3 cellular contexts compared by ENCODE assay signal in the genomic region with DNA sequence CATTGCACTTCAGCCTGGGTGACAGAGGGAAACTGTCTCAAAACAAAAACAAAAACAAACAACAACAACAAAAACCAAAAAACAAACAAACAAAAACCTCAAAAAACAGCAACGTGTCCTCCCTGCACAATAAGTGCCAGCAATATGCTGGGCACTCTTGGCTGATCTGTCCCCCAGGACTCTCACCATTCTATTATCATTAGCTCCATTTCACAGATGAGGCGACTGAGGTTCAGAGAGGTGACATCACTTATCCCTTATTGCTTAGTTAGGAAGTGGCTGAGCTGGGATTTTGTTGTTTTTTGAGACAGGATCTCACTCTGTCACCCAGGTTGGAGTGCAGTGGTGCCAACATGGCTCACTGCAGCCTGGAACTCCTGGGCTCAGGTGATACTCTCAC.
TF ChIP-seq lines count a peak whose summit lies in the region.

No MANE protein-coding gene starts in this region.

TF ChIP-seq in HepG2, 621 proteins besides CTCF, POLR2A, EP300 and RAD21:
- no peak for TF ChIP-seq ZNF430 (CRISPR knock-in tag; IDR thresholded peaks at IDR 0.05)
- peak; percentile 69 for TF ChIP-seq ZNF629 (CRISPR knock-in tag; conservative IDR thresholded peaks at IDR 0.05)

TF ChIP-seq in A549, 52 proteins besides CTCF, POLR2A, EP300 and RAD21:
- TF ChIP-seq RNF2 (IDR thresholded peaks at IDR 0.05; ENCODE audit: borderline replicate concordance, low read depth) (no peak), KDM1A (IDR thresholded peaks at IDR 0.05; ENCODE audit: low read depth) (peak; percentile 60; the same call in 1 of the 2 replicates)
- TF ChIP-seq, protein P1, sequence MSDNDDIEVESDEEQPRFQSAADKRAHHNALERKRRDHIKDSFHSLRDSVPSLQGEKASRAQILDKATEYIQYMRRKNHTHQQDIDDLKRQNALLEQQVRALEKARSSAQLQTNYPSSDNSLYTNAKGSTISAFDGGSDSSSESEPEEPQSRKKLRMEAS (IDR thresholded peaks at IDR 0.05), result no peak

TF ChIP-seq in K562, 482 proteins besides CTCF, POLR2A, EP300 and RAD21:
- TF ChIP-seq, protein P2, sequence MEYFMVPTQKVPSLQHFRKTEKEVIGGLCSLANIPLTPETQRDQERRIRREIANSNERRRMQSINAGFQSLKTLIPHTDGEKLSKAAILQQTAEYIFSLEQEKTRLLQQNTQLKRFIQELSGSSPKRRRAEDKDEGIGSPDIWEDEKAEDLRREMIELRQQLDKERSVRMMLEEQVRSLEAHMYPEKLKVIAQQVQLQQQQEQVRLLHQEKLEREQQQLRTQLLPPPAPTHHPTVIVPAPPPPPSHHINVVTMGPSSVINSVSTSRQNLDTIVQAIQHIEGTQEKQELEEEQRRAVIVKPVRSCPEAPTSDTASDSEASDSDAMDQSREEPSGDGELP (CRISPR knock-in tag; IDR thresholded peaks at IDR 0.05; ENCODE audit: borderline replicate concordance), result no peak
- TF ChIP-seq ASH1L (IDR thresholded peaks at IDR 0.05; ENCODE audit: borderline replicate concordance, low read depth, partially characterized antibody), result no peak
- no peak for TF ChIP-seq FIP1L1 (IDR thresholded peaks at IDR 0.05; ENCODE audit: low read depth, low read length, poor library complexity, severe bottlenecking)
- no peak for TF ChIP-seq ZSCAN29 (IDR thresholded peaks at IDR 0.05)
- peak; percentile 15; the same call in 1 of the 2 replicates for TF ChIP-seq ATF3 (IDR thresholded peaks at IDR 0.05)
- TF ChIP-seq ATF3 (CRISPR knock-in tag; conservative IDR thresholded peaks at IDR 0.05), result no peak
- peak; percentile 78 for TF ChIP-seq BCOR (IDR thresholded peaks at IDR 0.05)
- TF ChIP-seq RBM25 (IDR thresholded peaks at IDR 0.05; ENCODE audit: low read depth, low read length, severe bottlenecking), result peak; percentile 89
- TF ChIP-seq ESRRA (IDR thresholded peaks at IDR 0.05; ENCODE audit: borderline replicate concordance, low read depth), result peak; percentile 55
